ENCODE assay signal across 3 cellular contexts in genomic region chr20:3794168-3794567, GRCh38. TPM values are rescaled to one million over a fixed set of nuclear protein-coding genes. Genes with fewer than 3 reads are reported as not detected.
"Had no signal": no experiment of that assay in that cellular context is flagged by ENCODE, and none has a peak within 500 bp of the region (broad histone marks: within the 10 kb centered on the region; RNA-seq: fewer than 3 reads in every experiment).

No MANE protein-coding gene starts in this region.

RNA-seq across cellular contexts. Expression of gene SPEF1, which starts 12.9 kb away (rescaled TPM):
- total RNA-seq: activated B cell treated with CpG ODN at 0.5 μM for 24 hours; activated naive CD4-positive, alpha-beta T cell treated with anti-CD3 and anti-CD28 coated beads for 36 hours; activated T-helper 1 cell treated with anti-CD3 and anti-CD28 coated beads, Interleukin-12 subunit alpha, Interleukin-12 subunit beta, Interleukin-2, Interleukin-4 antibody, amounts not matched to agents 30 ng/mL and 10 ng/mL and 1 ng/mL, durations not matched to agents 14 hours and 24 hours and 36 hours had no signal
